ENCODE assay signal across 9 cellular contexts in the genomic region with DNA sequence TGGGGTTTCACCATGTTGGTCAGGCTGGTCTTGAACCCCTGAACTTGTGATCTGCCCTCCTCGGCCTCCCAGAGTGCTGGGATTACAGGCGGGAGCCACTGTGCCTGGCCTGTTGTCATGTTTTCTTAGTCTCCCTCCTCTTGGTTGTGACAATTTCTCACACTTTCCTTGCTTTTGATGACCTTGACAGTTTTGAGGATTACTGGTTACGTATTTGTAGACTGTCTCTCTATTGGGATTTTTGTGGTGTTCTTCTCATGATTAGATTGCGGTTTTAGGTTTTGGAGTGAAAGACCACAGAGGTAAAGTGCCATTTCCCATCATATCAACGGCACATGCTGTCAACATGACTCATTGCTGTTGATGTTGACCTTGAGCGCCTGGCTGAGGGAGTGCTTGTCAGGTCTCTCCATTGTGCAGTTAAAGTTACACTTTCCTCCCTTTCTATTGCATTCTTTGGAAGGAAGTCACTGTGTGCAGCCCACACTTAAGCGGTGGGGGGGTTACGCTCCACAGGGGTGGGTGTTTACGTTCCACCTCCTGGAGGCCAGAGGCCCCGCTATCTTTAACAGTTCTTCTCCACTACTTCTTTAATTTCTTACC. TPM values are rescaled to one million over a fixed set of nuclear protein-coding genes. Genes with fewer than 3 reads are reported as not detected.
DNase-seq lines count a peak whose midpoint lies in the region; ATAC-seq, FAIRE-seq and TF ChIP-seq lines count a peak whose summit lies in the region.
"Had no signal": no experiment of that assay in that cellular context is flagged by ENCODE, and none has a peak within 500 bp of the region (broad histone marks: within the 10 kb centered on the region; RNA-seq: fewer than 3 reads in every experiment).

No MANE protein-coding gene starts in this region.

- H2AFZ ChIP-seq in Loucy (ENCODE audit: low read length) = peak overlapping the region; percentile 24; the same call in 1 of the 2 replicates

- no peaks in the 10 kb centered on the region for H3K79me2 ChIP-seq in Loucy (ENCODE audit: insufficient read depth, low read length)

- peak overlapping the region; percentile 11 for H3K27ac Mint-ChIP-seq in activated T-cell treated with anti-CD3 and anti-CD28 coated beads, Interleukin-2, amount 50 U/mL, for 72 hours

- no peaks in the 10 kb centered on the region for H3K9me2 ChIP-seq in Loucy (replicated peaks; ENCODE audit: low read depth, low read length)

- H3K4me1 Mint-ChIP-seq in activated T-cell treated with anti-CD3 and anti-CD28 coated beads, Interleukin-2, amount 50 U/mL, for 72 hours (ENCODE audit: low read depth) = peaks cover 54% of the 10 kb centered on the region

- TF ChIP-seq CTCF in Loucy (conservative IDR thresholded peaks at IDR 0.05; ENCODE audit: low read length) = no peak

- no peak overlapping the region for H3K4me3 ChIP-seq in Loucy (ENCODE audit: low read length, poor library complexity, severe bottlenecking)

- no peaks in the 10 kb centered on the region for H3F3A ChIP-seq in Loucy (ENCODE audit: low read depth)

- H3K9me3 Mint-ChIP-seq in activated T-cell treated with anti-CD3 and anti-CD28 coated beads, Interleukin-2, amount 50 U/mL, for 72 hours = no peaks in the 10 kb centered on the region

- peak overlapping the region; percentile 29 for H3K4me2 ChIP-seq in Loucy (ENCODE audit: low read depth, low read length, poor library complexity, severe bottlenecking)

- H3K9me3 ChIP-seq in Loucy (ENCODE audit: insufficient read depth, low read depth, low read length) = no peaks in the 10 kb centered on the region

- no peaks in the 10 kb centered on the region for H3K36me3 ChIP-seq in Loucy (ENCODE audit: insufficient read depth, low read length)

- H3K36me3 Mint-ChIP-seq in activated T-cell treated with anti-CD3 and anti-CD28 coated beads, Interleukin-2, amount 50 U/mL, for 72 hours (ENCODE audit: insufficient read depth in 2 of 2) = no peaks in the 10 kb centered on the region

- no peaks in the 10 kb centered on the region for H4K20me1 ChIP-seq in Loucy (ENCODE audit: insufficient read depth, low read length, poor library complexity, severe bottlenecking)

- peak; percentile 91 to 93 for ATAC-seq in activated T-cell treated with anti-CD3 and anti-CD28 coated beads, Interleukin-2, amount 50 U/mL, for 72 hours (replicated peaks in 1 of 2)
- ATAC-seq in GM19467 (IDR thresholded peaks at IDR 0.05; ENCODE audit: unreplicated experiment) = no peak

- no peak overlapping the region for H3K9ac ChIP-seq in Loucy (ENCODE audit: low read depth, low read length, poor library complexity, severe bottlenecking)

- H3K4me3 Mint-ChIP-seq in activated T-cell treated with anti-CD3 and anti-CD28 coated beads, Interleukin-2, amount 50 U/mL, for 72 hours = peak overlapping the region; percentile 16 to 21

- peaks cover 51% of the 10 kb centered on the region for H3K27me3 Mint-ChIP-seq in activated T-cell treated with anti-CD3 and anti-CD28 coated beads, Interleukin-2, amount 50 U/mL, for 72 hours (ENCODE audit: low read depth)

- DNase-seq in Daoy (ENCODE audit: low read depth) = peak; percentile 92
- DNase-seq in activated T-cell treated with anti-CD3 and anti-CD28 coated beads, Interleukin-2, amount 50 U/mL, for 72 hours = peak; percentile 57 to 70
- DNase-seq in NCI-H524 (lab: John Stamatoyannopoulos, UW) = no peak
- no peak for DNase-seq in NCI-H2029 treated with DMSO at 0.1 percent for 48 hours (lab: John Stamatoyannopoulos, UW)
- no peak for DNase-seq in NCI-H526 (lab: John Stamatoyannopoulos, UW)

- FAIRE-seq in islet of Langerhans (lab: Jason Lieb, UNC) = peak; percentile 72

- no peaks in the 10 kb centered on the region for H3K27me3 ChIP-seq in Loucy (ENCODE audit: insufficient read depth, low read length, poor library complexity, severe bottlenecking)

- H3K4me1 ChIP-seq in Loucy (ENCODE audit: insufficient read depth, low read length, poor library complexity, severe bottlenecking) = peaks cover 7% of the 10 kb centered on the region

RNA-seq across cellular contexts. Expression of gene NEURL1, which starts 10.8 kb away (rescaled TPM):
- total RNA-seq in Daoy (2014; rRNA removed; shearing (Covaris generic)) = 0.03 TPM in 1 of 2 replicates, not detected in the other
- total RNA-seq in activated T-cell treated with anti-CD3 and anti-CD28 coated beads, Interleukin-2, amount 50 U/mL, for 72 hours = 1 to 10 TPM; 2.5 to 3.5 TPM
- total RNA-seq: subcutaneous adipose tissue had no signal

RNA-seq across cellular contexts. Expression of gene CALHM3, which starts 25.2 kb away (rescaled TPM):
- 0.29 TPM in 1 of 2 replicates, not detected in the other for total RNA-seq in Daoy (2014; rRNA removed; shearing (Covaris generic))
- total RNA-seq in activated T-cell treated with anti-CD3 and anti-CD28 coated beads, Interleukin-2, amount 50 U/mL, for 72 hours = not detected
- total RNA-seq: subcutaneous adipose tissue had no signal

RNA-seq across cellular contexts. Expression of gene CALHM1, which starts 45.6 kb away (rescaled TPM):
- not detected in 2 replicates for total RNA-seq in Daoy (2014; rRNA removed; shearing (Covaris generic))
- total RNA-seq in activated T-cell treated with anti-CD3 and anti-CD28 coated beads, Interleukin-2, amount 50 U/mL, for 72 hours = not detected
- total RNA-seq: subcutaneous adipose tissue had no signal

RNA-seq across cellular contexts. Expression of gene CALHM2, which starts 52.1 kb away (rescaled TPM):
- total RNA-seq in Daoy (2014; rRNA removed; shearing (Covaris generic)) = 1.9 and 3.8 TPM in 2 replicates
- total RNA-seq in activated T-cell treated with anti-CD3 and anti-CD28 coated beads, Interleukin-2, amount 50 U/mL, for 72 hours = 10 to 100 TPM; 11.6 to 18.8 TPM

Comparison
In these comparisons a context has a peak if more than half of its experiments do, and no peak if none do; other contexts are left out.
1. DNase-seq: peak in Daoy (single experiment) and activated T-cell treated with anti-CD3 and anti-CD28 coated beads, Interleukin-2, amount 50 U/mL, for 72 hours (2 of 2); none in NCI-H524 (0 of 2), NCI-H2029 treated with DMSO at 0.1 percent for 48 hours (single experiment) and NCI-H526 (0 of 2).